ENCODE assay signal across 8 cellular contexts in the genomic region with DNA sequence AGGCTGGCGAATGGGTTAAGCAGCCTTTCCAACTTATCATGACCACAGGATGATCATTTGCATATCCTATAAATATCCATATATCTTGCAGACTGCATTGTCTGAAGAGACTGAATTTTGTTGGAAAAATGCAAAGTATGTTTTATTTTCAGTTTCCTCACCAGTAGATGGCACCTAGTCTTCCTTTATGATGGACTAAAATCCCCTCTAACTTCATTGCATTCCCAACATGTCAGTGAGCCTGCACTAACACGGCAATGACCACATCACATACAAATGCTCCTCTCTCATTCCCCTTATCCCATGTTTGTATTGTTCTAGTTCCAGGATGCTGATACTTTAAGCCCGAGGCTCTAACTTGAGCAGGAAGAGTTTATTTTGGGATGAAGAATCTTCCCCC. TPM values are rescaled to one million over a fixed set of nuclear protein-coding genes. Genes with fewer than 3 reads are reported as not detected.
A peak's percentile ranks its signal among the peaks of the same experiment; 100 is the strongest.
DNase-seq lines count a peak whose midpoint lies in the region; ATAC-seq and TF ChIP-seq lines count a peak whose summit lies in the region.

No MANE protein-coding gene starts in this region.

- H3K4me3 ChIP-seq in adrenal gland (no peak overlapping the region), kidney epithelial cell (ENCODE audit: low read depth, low read length) (no peak overlapping the region)

- 21 to 26% (median 24%) methylated on average over 3 of the region's 3 CpGs for WGBS in adrenal gland, 4 donors

- peak in 5 of 6 experiments; percentile 8 to 51 (median 50) for TF ChIP-seq CTCF in adrenal gland (IDR thresholded peaks at IDR 0.05)
- TF ChIP-seq CTCF in kidney epithelial cell (IDR thresholded peaks at IDR 0.05; ENCODE audit: insufficient read depth, low read length, poor library complexity, severe bottlenecking): peak; percentile 27
- no peak for TF ChIP-seq CTCF in glutamatergic neuron (IDR thresholded peaks at IDR 0.05; ENCODE audit: partially characterized antibody, unreplicated experiment)

- H3K27ac Mint-ChIP-seq in glutamatergic neuron (ENCODE audit: unreplicated experiment): no peak overlapping the region

- no peaks in the 10 kb centered on the region for H3K36me3 Mint-ChIP-seq in glutamatergic neuron (ENCODE audit: unreplicated experiment)

- peak; percentile 60 for DNase-seq in COLO829 (ENCODE audit: low spot score)
- peak; percentile 42 for DNase-seq in LHCN-M2 (ENCODE audit: low read depth)
- peak in 1 of 7 donors; percentile 5 for DNase-seq in adrenal gland
- no peak for DNase-seq in kidney epithelial cell (ENCODE audit: low read depth)
- no peak for DNase-seq in glutamatergic neuron
- no peak for DNase-seq in DMS153 treated with DMSO at 0.1 percent for 48 hours (lab: John Stamatoyannopoulos, UW; ENCODE audit: unreplicated experiment)

- H3K27ac ChIP-seq in adrenal gland: no peak overlapping the region

- ATAC-seq in GM21423 (IDR thresholded peaks at IDR 0.05; ENCODE audit: unreplicated experiment): no peak
- ATAC-seq in HG02678 (IDR thresholded peaks at IDR 0.05; ENCODE audit: unreplicated experiment): no peak

- H3K4me1 Mint-ChIP-seq in glutamatergic neuron (ENCODE audit: low read depth, unreplicated experiment): no peaks in the 10 kb centered on the region

- no peak for TF ChIP-seq POLR2A in adrenal gland (IDR thresholded peaks at IDR 0.05)

- peaks cover 4% of the 10 kb centered on the region for H3K27me3 ChIP-seq in adrenal gland
- H3K27me3 ChIP-seq in kidney epithelial cell (ENCODE audit: control insufficient read depth, insufficient read depth, low read length): no peaks in the 10 kb centered on the region

- no peaks in the 10 kb centered on the region for H3K9me3 Mint-ChIP-seq in glutamatergic neuron (ENCODE audit: unreplicated experiment)

- no peaks in the 10 kb centered on the region for H3K27me3 Mint-ChIP-seq in glutamatergic neuron (ENCODE audit: unreplicated experiment)

- H3K36me3 ChIP-seq in adrenal gland (replicated peaks in 1 of 2) (no peaks in the 10 kb centered on the region), kidney epithelial cell (ENCODE audit: control insufficient read depth, insufficient read depth, low read length) (no peaks in the 10 kb centered on the region)

- intact Hi-C loops in adrenal gland (cut with DNase I): no loop called here

- no peaks in the 10 kb centered on the region for H3K4me1 ChIP-seq in adrenal gland (replicated peaks in 1 of 2)

- no peaks in the 10 kb centered on the region for H3K9me3 ChIP-seq in adrenal gland (replicated peaks in 1 of 3)

- H3K4me3 Mint-ChIP-seq in glutamatergic neuron (ENCODE audit: unreplicated experiment): no peak overlapping the region

RNA-seq across cellular contexts. Expression of gene MYBPC1, which starts 24.7 kb away (rescaled TPM):
- not detected in 2 replicates for total RNA-seq in LHCN-M2 (2014; rRNA removed)
- not detected for polyA plus RNA-seq in LHCN-M2 (2012)
- 1 to 10 TPM in 2 of 8 donors, under 1 TPM in 2, not detected in 4; 0.14 to 9.3 (median 0.79) TPM for total RNA-seq in adrenal gland
- under 1 TPM in 2 of 3 donors, not detected in 1; 0.37 to 0.66 TPM for polyA plus RNA-seq in adrenal gland
- total RNA-seq in kidney epithelial cell: not detected in 2 replicates
- total RNA-seq in glutamatergic neuron (ENCODE audit: unreplicated experiment): not detected

Comparison
In these comparisons a context has a peak if more than half of its experiments do, and no peak if none do; other contexts are left out.
1. DNase-seq: peak in COLO829 (single experiment) and LHCN-M2 (single experiment); none in kidney epithelial cell (single experiment), glutamatergic neuron (single experiment) and DMS153 treated with DMSO at 0.1 percent for 48 hours (single experiment).